15 cellular contexts compared by ENCODE assay signal in genomic region chr3:172305552-172305951, GRCh38.
A peak's percentile ranks its signal among the peaks of the same experiment; 100 is the strongest.
DNase-seq lines count a peak whose midpoint lies in the region; ATAC-seq, FAIRE-seq and TF ChIP-seq lines count a peak whose summit lies in the region.
"Had no signal": no experiment of that assay in that cellular context is flagged by ENCODE, and none has a peak within 500 bp of the region (broad histone marks: within the 10 kb centered on the region; RNA-seq: fewer than 3 reads in every experiment).

No MANE protein-coding gene starts in this region.

- H3K27ac ChIP-seq in ACC112 (ENCODE audit: low read depth, low read length), result peak overlapping the region; percentile 74
- peak overlapping the region; percentile 10 for H3K27ac ChIP-seq in colonic mucosa
- H3K27ac ChIP-seq in HepG2 (ENCODE audit: extremely low read length, insufficient read depth, low read length), result no peak overlapping the region
- no peak overlapping the region for H3K27ac ChIP-seq in Karpas-422 (ENCODE audit: low read length)
- H3K27ac ChIP-seq: lower lobe of right lung, VCaP had no signal

- DNase-seq in HT1080 (ENCODE audit: low read depth) (peak; percentile 85), colonic mucosa (peak; percentile 52), HepG2 (ENCODE audit: low spot score) (peak; percentile 72), Karpas-422 (no peak)
- DNase-seq in activated CD8-positive, alpha-beta T cell treated with anti-CD3 and anti-CD28 coated beads for 36 hours, result no peak
- DNase-seq: activated T-cell treated with anti-CD3 and anti-CD28 coated beads, Interleukin-2, amount 50 U/mL, for 24 hours; lower lobe of right lung; MV-4-11; NCI-H446 had no signal

- no peaks in the 10 kb centered on the region for H3K9me2 ChIP-seq in Karpas-422 (replicated peaks; ENCODE audit: insufficient read depth, low read length)

- no peak for FAIRE-seq in HepG2 (lab: Jason Lieb, UNC)
- FAIRE-seq: frontal cortex had no signal

- no peak overlapping the region for H3K4me3 Mint-ChIP-seq in activated CD8-positive, alpha-beta T cell treated with anti-CD3 and anti-CD28 coated beads for 36 hours
- H3K4me3 Mint-ChIP-seq: activated T-cell treated with anti-CD3 and anti-CD28 coated beads, Interleukin-2, amount 50 U/mL, for 24 hours had no signal

- H3K27ac Mint-ChIP-seq in activated CD8-positive, alpha-beta T cell treated with anti-CD3 and anti-CD28 coated beads for 36 hours, result no peak overlapping the region
- H3K27ac Mint-ChIP-seq: activated T-cell treated with anti-CD3 and anti-CD28 coated beads, Interleukin-2, amount 50 U/mL, for 24 hours had no signal

- peak; percentile 52 for ATAC-seq in HepG2
- ATAC-seq in activated CD8-positive, alpha-beta T cell treated with anti-CD3 and anti-CD28 coated beads for 36 hours, result no peak
- no peak for ATAC-seq in GM21360 (IDR thresholded peaks at IDR 0.05; ENCODE audit: unreplicated experiment)
- no peak for ATAC-seq in HG03432 (IDR thresholded peaks at IDR 0.05; ENCODE audit: unreplicated experiment)
- ATAC-seq: Right ventricle myocardium inferior had no signal

- H3K9ac ChIP-seq in colonic mucosa (ENCODE audit: low read depth in 2 of 2, low read length in 2 of 2) (no peak overlapping the region), HepG2 (ENCODE audit: insufficient read depth, low read depth, low read length) (no peak overlapping the region), Karpas-422 (ENCODE audit: low read length) (no peak overlapping the region)

- H3K27me3 Mint-ChIP-seq in activated CD8-positive, alpha-beta T cell treated with anti-CD3 and anti-CD28 coated beads for 36 hours, result no peaks in the 10 kb centered on the region
- H3K27me3 Mint-ChIP-seq: activated T-cell treated with anti-CD3 and anti-CD28 coated beads, Interleukin-2, amount 50 U/mL, for 24 hours had no signal

- H3K9me3 Mint-ChIP-seq in activated CD8-positive, alpha-beta T cell treated with anti-CD3 and anti-CD28 coated beads for 36 hours, result no peaks in the 10 kb centered on the region
- H3K9me3 Mint-ChIP-seq: activated T-cell treated with anti-CD3 and anti-CD28 coated beads, Interleukin-2, amount 50 U/mL, for 24 hours had no signal

- CTCF ChIA-PET in HepG2 (lab: Yijun Ruan, JAX; ENCODE audit: low intra/inter-chr PET ratio, low total read pairs), result no interaction called here
- CTCF ChIA-PET in activated CD8-positive, alpha-beta T cell treated with anti-CD3 and anti-CD28 coated beads for 36 hours (lab: Charles Lee), result no interaction called here

- peaks cover 42% of the 10 kb centered on the region for H3K4me1 ChIP-seq in ACC112 (ENCODE audit: control insufficient read depth, insufficient read depth, low read length, unreplicated experiment)
- H3K4me1 ChIP-seq in colonic mucosa, result no peaks in the 10 kb centered on the region
- H3K4me1 ChIP-seq in HepG2 (ENCODE audit: insufficient read depth, low read length), result peaks cover 25% of the 10 kb centered on the region
- no peaks in the 10 kb centered on the region for H3K4me1 ChIP-seq in Karpas-422 (ENCODE audit: low read length)
- H3K4me1 ChIP-seq: lower lobe of right lung had no signal

- TF ChIP-seq EP300 in HepG2 (IDR thresholded peaks at IDR 0.05; ENCODE audit: low read depth in 2 of 2, low read length in 2 of 2) (0 out of 4 replicates have a peak, but pooled peaks of 1 of the 2 experiments have one; percentile 5), HepG2 (CRISPR knock-in tag; IDR thresholded peaks at IDR 0.05; ENCODE audit: borderline replicate concordance) (no peak)

- H3K36me3 ChIP-seq in ACC112 (ENCODE audit: insufficient read depth, low read length) (peaks cover 48% of the 10 kb centered on the region), colonic mucosa (peaks cover 8% of the 10 kb centered on the region), HepG2 (replicated peaks in 1 of 2; ENCODE audit: control insufficient read depth in 1 of 2, insufficient read depth in 2 of 2, low read length in 2 of 2) (peaks cover 29 to 82% of the 10 kb centered on the region in 2 experiments), Karpas-422 (ENCODE audit: insufficient read depth, low read length) (no peaks in the 10 kb centered on the region)

- H3K36me3 Mint-ChIP-seq in activated CD8-positive, alpha-beta T cell treated with anti-CD3 and anti-CD28 coated beads for 36 hours (ENCODE audit: low read depth), result peaks cover 13% of the 10 kb centered on the region

- H3K4me3 ChIP-seq in ACC112 (ENCODE audit: low read depth, low read length) (no peak overlapping the region), colonic mucosa (no peak overlapping the region), HepG2 (replicated peaks in 1 of 3; ENCODE audit: insufficient read depth in 1 of 3, low read depth in 2 of 3, low read length in 3 of 3) (no peak overlapping the region), Karpas-422 (ENCODE audit: low read length) (no peak overlapping the region)
- H3K4me3 ChIP-seq: lower lobe of right lung had no signal

- H3K4me1 Mint-ChIP-seq in activated CD8-positive, alpha-beta T cell treated with anti-CD3 and anti-CD28 coated beads for 36 hours (ENCODE audit: low read depth), result no peaks in the 10 kb centered on the region

- H3K9me3 ChIP-seq in colonic mucosa (no peaks in the 10 kb centered on the region), HepG2 (ENCODE audit: low read length) (no peaks in the 10 kb centered on the region), Karpas-422 (ENCODE audit: low read length) (no peaks in the 10 kb centered on the region)
- H3K9me3 ChIP-seq: lower lobe of right lung had no signal

- H3K79me2 ChIP-seq in ACC112 (ENCODE audit: control insufficient read depth, insufficient read depth, low read length, unreplicated experiment) (peaks cover 24% of the 10 kb centered on the region), HepG2 (ENCODE audit: insufficient read depth, low read length) (peaks cover 2% of the 10 kb centered on the region), Karpas-422 (ENCODE audit: low read length) (no peaks in the 10 kb centered on the region)

- no peak for TF ChIP-seq RAD21 in HepG2 (CRISPR knock-in tag; IDR thresholded peaks at IDR 0.05)

- H2AFZ ChIP-seq in ACC112 (ENCODE audit: low read length, unreplicated experiment) (no peak overlapping the region), HepG2 (ENCODE audit: low read length) (no peak overlapping the region), Karpas-422 (ENCODE audit: low read length) (no peak overlapping the region)

- WGBS in HepG2 (ENCODE audit: low lambda C conversion rate), result 97% methylated on average over 2 of the region's 2 CpGs

- intact Hi-C loops in colonic mucosa (cut with DNase I) (no loop called here), HepG2 (cut with micrococcal nuclease; ENCODE audit: unreplicated experiment) (no loop called here)
- intact Hi-C loops in activated CD8-positive, alpha-beta T cell treated with anti-CD3 and anti-CD28 coated beads for 36 hours (cut with micrococcal nuclease), result loop anchor here (10.0 kb wide), 1 partner anchor 271 kb away; the partner anchor contains the start of gene FNDC3B

- H3K27me3 ChIP-seq in ACC112 (ENCODE audit: insufficient read depth, low read length), result no peaks in the 10 kb centered on the region
- H3K27me3 ChIP-seq in colonic mucosa, result no peaks in the 10 kb centered on the region
- H3K27me3 ChIP-seq in HepG2 (ENCODE audit: control insufficient read depth in 1 of 2, insufficient read depth in 2 of 2, low read length in 2 of 2), result no peaks in the 10 kb centered on the region
- no peaks in the 10 kb centered on the region for H3K27me3 ChIP-seq in Karpas-422 (ENCODE audit: low read length)

- POLR2A ChIA-PET in HepG2 (lab: Yijun Ruan, JAX), result no interaction called here
- POLR2A ChIA-PET in activated CD8-positive, alpha-beta T cell treated with anti-CD3 and anti-CD28 coated beads for 36 hours (lab: Charles Lee), result no interaction called here

- in situ Hi-C loops in HepG2 (cut with HindIII; ENCODE audit: extremely low pct_ligation_motif_present, low pct_unique_long_range_greater_than_20kb), result no loop called here

- H4K20me1 ChIP-seq in HepG2 (ENCODE audit: insufficient read depth, low read length), result peaks cover 65% of the 10 kb centered on the region
- no peaks in the 10 kb centered on the region for H4K20me1 ChIP-seq in Karpas-422 (ENCODE audit: insufficient read depth, low read depth, low read length)

- no peak for TF ChIP-seq POLR2A in HepG2 (IDR thresholded peaks at IDR 0.05; ENCODE audit: insufficient read depth in 1 of 2, low read depth in 2 of 2, low read length in 2 of 2)

- no peak overlapping the region for H3K4me2 ChIP-seq in HepG2 (ENCODE audit: low read depth, low read length)
- H3K4me2 ChIP-seq in Karpas-422 (ENCODE audit: low read depth, low read length, poor library complexity, severe bottlenecking), result no peak overlapping the region

- TF ChIP-seq CTCF in colonic mucosa (IDR thresholded peaks at IDR 0.05) (no peak), HepG2 (CRISPR knock-in tag; IDR thresholded peaks at IDR 0.05) (no peak)
- TF ChIP-seq CTCF in activated CD8-positive, alpha-beta T cell treated with anti-CD3 and anti-CD28 coated beads for 36 hours (IDR thresholded peaks at IDR 0.05), result no peak

- BruUV-seq in HepG2 (replicated peaks; lab: Mats Ljungman, UMichigan), result no TSS peak

TF ChIP-seq in HepG2, 621 proteins besides CTCF, POLR2A, EP300 and RAD21 (continues in another document):
- no peak for TF ChIP-seq IRF1 (CRISPR knock-in tag; IDR thresholded peaks at IDR 0.05; ENCODE audit: low read depth)
- no peak for TF ChIP-seq GPN1 (CRISPR knock-in tag; IDR thresholded peaks at IDR 0.05; ENCODE audit: borderline replicate concordance)
- TF ChIP-seq ZNF253 (CRISPR knock-in tag; IDR thresholded peaks at IDR 0.05; ENCODE audit: borderline replicate concordance), result no peak
- TF ChIP-seq ZNF296 (CRISPR knock-in tag; conservative IDR thresholded peaks at IDR 0.05), result no peak
- TF ChIP-seq RXRB (CRISPR knock-in tag; IDR thresholded peaks at IDR 0.05; ENCODE audit: borderline replicate concordance), result peak; percentile 26; the same call in 1 of the 2 replicates
- TF ChIP-seq CAMTA2 (CRISPR knock-in tag; IDR thresholded peaks at IDR 0.05; ENCODE audit: borderline replicate concordance), result no peak
- TF ChIP-seq ZNF558 (CRISPR knock-in tag; IDR thresholded peaks at IDR 0.05; ENCODE audit: borderline replicate concordance), result no peak
- TF ChIP-seq GLI4 (CRISPR knock-in tag; IDR thresholded peaks at IDR 0.05; ENCODE audit: borderline replicate concordance), result no peak
- no peak for TF ChIP-seq MAFG (CRISPR knock-in tag; IDR thresholded peaks at IDR 0.05)

Comparison
In these comparisons a context has a peak if more than half of its experiments do, and no peak if none do; other contexts are left out.
1. H3K27ac ChIP-seq: peak in ACC112 (single experiment) and colonic mucosa (single experiment); none in HepG2 (single experiment) and Karpas-422 (single experiment).
2. DNase-seq: peak in HT1080 (single experiment), colonic mucosa (single experiment) and HepG2 (single experiment); none in activated CD8-positive, alpha-beta T cell treated with anti-CD3 and anti-CD28 coated beads for 36 hours (single experiment) and Karpas-422 (single experiment).